ENCODE assay signal across 19 cellular contexts in genomic region chr14:105660816-105661531, GRCh38.
DNase-seq lines count a peak whose midpoint lies in the region; ATAC-seq and TF ChIP-seq lines count a peak whose summit lies in the region.
"Had no signal": no experiment of that assay in that cellular context is flagged by ENCODE, and none has a peak within 500 bp of the region (broad histone marks: within the 10 kb centered on the region; RNA-seq: fewer than 3 reads in every experiment).

No MANE protein-coding gene starts in this region.

- H3K27me3 Mint-ChIP-seq in IgD-negative memory B cell, result no peaks in the 10 kb centered on the region

- H3K4me3 Mint-ChIP-seq in IgD-negative memory B cell, result no peak overlapping the region
- H3K4me3 Mint-ChIP-seq: GM23338 had no signal

- H3K36me3 Mint-ChIP-seq in IgD-negative memory B cell, result peaks cover 18% of the 10 kb centered on the region

- H4K20me1 ChIP-seq in osteoblast (ENCODE audit: insufficient read depth, low read length), result no peaks in the 10 kb centered on the region

- H3K9me3 Mint-ChIP-seq in IgD-negative memory B cell, result peaks cover 3 to 19% (median 8%) of the 10 kb centered on the region in 3 donors

- H3K4me1 ChIP-seq in osteoblast (ENCODE audit: insufficient read depth, low read length), result no peaks in the 10 kb centered on the region
- H3K4me1 ChIP-seq: A549, SJSA1 had no signal

- 67 to 83% methylated on average over 7 to 11 of the region's 11 CpGs for WGBS in lower leg skin, 2 donors

- no peak for ATAC-seq in GM18505 (IDR thresholded peaks at IDR 0.05; ENCODE audit: unreplicated experiment)
- ATAC-seq in GM18868 (IDR thresholded peaks at IDR 0.05; ENCODE audit: unreplicated experiment), result no peak
- ATAC-seq: A549, GM23338, PC-3 had no signal

- DNase-seq in GM13977 (ENCODE audit: low spot score) (peak; percentile 32), osteoblast (ENCODE audit: insufficient read length, low spot score, missing footprints) (peak; percentile 60), ureter (ENCODE audit: low spot score) (no peak), lower leg skin (ENCODE audit: low spot score in 2 of 2) (no peak)
- DNase-seq: C1 segment of cervical spinal cord, Karpas-422, MG63, NCI-H1092, NCI-H146, NCI-H2081, NCI-H82, PC-3 had no signal

- peaks cover 0 to 10% (median 2%) of the 10 kb centered on the region in 3 donors for H3K4me1 Mint-ChIP-seq in IgD-negative memory B cell
- H3K4me1 Mint-ChIP-seq: GM23338 had no signal

- no peaks in the 10 kb centered on the region for H3K79me2 ChIP-seq in osteoblast (ENCODE audit: insufficient read depth, low read length)

- no peak overlapping the region for H3K4me2 ChIP-seq in osteoblast (ENCODE audit: insufficient read depth, low read length)
- H3K4me2 ChIP-seq: A549, GM23338 had no signal

- peak overlapping the region in 2 of 3 donors; percentile 9 to 17 for H3K27ac Mint-ChIP-seq in IgD-negative memory B cell
- H3K27ac Mint-ChIP-seq: GM23338 had no signal

- H3K9me3 ChIP-seq in iPS-18c (ENCODE audit: control insufficient read depth, insufficient read depth, low read length), result peaks cover 30% of the 10 kb centered on the region
- H3K9me3 ChIP-seq in osteoblast (ENCODE audit: low read depth, low read length), result no peaks in the 10 kb centered on the region
- H3K9me3 ChIP-seq: MG63, SJSA1 had no signal

- TF ChIP-seq POLR2A in GM18505 (IDR thresholded peaks at IDR 0.05; ENCODE audit: borderline replicate concordance, extremely low read depth, insufficient read depth, insufficient read length), result no peak
- TF ChIP-seq POLR2A in lower leg skin (IDR thresholded peaks at IDR 0.05), result no peak

- H3K4me3 ChIP-seq in iPS-18c (ENCODE audit: insufficient read depth, low read depth, low read length) (peak overlapping the region; percentile 2; the same call in 1 of the 2 replicates), osteoblast (ENCODE audit: insufficient read depth, low read length) (no peak overlapping the region), lower leg skin (ENCODE audit: low read depth, poor library complexity, severe bottlenecking) (no peak overlapping the region)
- H3K4me3 ChIP-seq: A549, GM23338, MG63, SJSA1 had no signal

- in situ Hi-C loops in GM13977 (cut with MboI; ENCODE audit: low pct_unique_long_range_greater_than_20kb, low sequenced_read_pairs, unreplicated experiment), result no loop called here

- TF ChIP-seq CTCF in GM13977 (IDR thresholded peaks at IDR 0.05; ENCODE audit: extremely low read depth, insufficient read depth, missing control alignments) (no peak), osteoblast (IDR thresholded peaks at IDR 0.05; ENCODE audit: extremely low read depth, low read depth, low read length) (no peak), lower leg skin (IDR thresholded peaks at IDR 0.05) (no peak)

- no peak overlapping the region for H3K27ac ChIP-seq in osteoblast (ENCODE audit: low read depth, low read length)
- H3K27ac ChIP-seq: A549, SJSA1 had no signal

- H2AFZ ChIP-seq in osteoblast (ENCODE audit: low read length), result no peak overlapping the region
- H2AFZ ChIP-seq: GM23338 had no signal

- intact Hi-C loops in lower leg skin (cut with DNase I; ENCODE audit: low total_unique reads), result no loop called here

- no peaks in the 10 kb centered on the region for H3K36me3 ChIP-seq in osteoblast (ENCODE audit: insufficient read depth, low read length)
- H3K36me3 ChIP-seq: MG63, SJSA1 had no signal

- H3K27me3 ChIP-seq in osteoblast (ENCODE audit: insufficient read depth, low read length), result no peaks in the 10 kb centered on the region
- H3K27me3 ChIP-seq: MG63, SJSA1 had no signal

Comparison
In these comparisons a context has a peak if more than half of its experiments do, and no peak if none do; other contexts are left out.
1. DNase-seq: peak in GM13977 (single experiment) and osteoblast (single experiment); none in ureter (single experiment) and lower leg skin (0 of 2).